Comparison of ENCODE assay signal across 8 cellular contexts in genomic region chr11:78573271-78574035, GRCh38. TPM values are rescaled to one million over a fixed set of nuclear protein-coding genes. Genes with fewer than 3 reads are reported as not detected.
DNase-seq lines count a peak whose midpoint lies in the region; ATAC-seq and TF ChIP-seq lines count a peak whose summit lies in the region.

No MANE protein-coding gene starts in this region.

- H3K36me3 ChIP-seq in HUES6 (ENCODE audit: control insufficient read depth, insufficient read depth, low read length) = peaks cover 26% of the 10 kb centered on the region
- peaks cover 7% of the 10 kb centered on the region for H3K36me3 ChIP-seq in mammary epithelial cell (ENCODE audit: insufficient read depth, low read length)
- H3K36me3 ChIP-seq in muscle layer of colon (ENCODE audit: insufficient read depth, low read length) = peaks cover 11% of the 10 kb centered on the region

- CTCF ChIA-PET in AG04450 (lab: Charles Lee) (interaction anchor here (1.0 to 4.1 kb wide), 3 partner anchors 9 to 526 kb away, joined by 3 to 33 read pairs (median 3); no protein-coding TSS in a partner anchor), mammary epithelial cell (lab: Charles Lee; ENCODE audit: low non-redundant PET) (no interaction called here)

- in situ Hi-C loops in mammary epithelial cell (cut with MboI; ENCODE audit: low sequenced_read_pairs in 2 of 2) = no loop called here

- no peaks in the 10 kb centered on the region for H3K4me1 ChIP-seq in HUES6 (ENCODE audit: control insufficient read depth, insufficient read depth, low read length)
- H3K4me1 ChIP-seq in mammary epithelial cell (ENCODE audit: insufficient read depth, low read length) = peaks cover 17% of the 10 kb centered on the region
- H3K4me1 ChIP-seq in muscle layer of colon (ENCODE audit: insufficient read depth, low read length) = peaks cover 15% of the 10 kb centered on the region

- WGBS in mammary epithelial cell (ENCODE audit: low coverage, missing lambda C conversion rate) = 23% methylated on average over 7 of the region's 8 CpGs

- no peaks in the 10 kb centered on the region; the same call in 1 of the 2 replicates for H3K9me3 ChIP-seq in AG04450 (ENCODE audit: control insufficient read depth, insufficient read depth, low read length)
- H3K9me3 ChIP-seq in HUES6 (ENCODE audit: control insufficient read depth, insufficient read depth, low read depth, low read length) = no peaks in the 10 kb centered on the region
- no peaks in the 10 kb centered on the region for H3K9me3 ChIP-seq in mammary epithelial cell (replicated peaks; ENCODE audit: insufficient read depth, low read length)
- no peaks in the 10 kb centered on the region for H3K9me3 ChIP-seq in muscle layer of colon (ENCODE audit: low read length)

- peak overlapping the region; percentile 89 for H3K9ac ChIP-seq in HUES6 (ENCODE audit: low read length)
- peak overlapping the region; percentile 75 for H3K9ac ChIP-seq in mammary epithelial cell (ENCODE audit: insufficient read depth, low read length)
- peak overlapping the region; percentile 63 for H3K9ac ChIP-seq in muscle layer of colon (ENCODE audit: low read length)

- H2AFZ ChIP-seq in mammary epithelial cell (ENCODE audit: low read depth, low read length) = peak overlapping the region; percentile 98

- intact Hi-C loops in mammary epithelial cell (cut with micrococcal nuclease) = no loop called here

- dilution Hi-C loops in mammary epithelial cell (cut with HindIII; ENCODE audit: low sequenced_read_pairs) = no loop called here

- BruUV-seq in mammary epithelial cell (replicated peaks; lab: Mats Ljungman, UMichigan) = no TSS peak

- peaks cover 3% of the 10 kb centered on the region for H3K27me3 ChIP-seq in AG04450 (ENCODE audit: control insufficient read depth, insufficient read depth, low read length)
- H3K27me3 ChIP-seq in HUES6 (ENCODE audit: control insufficient read depth, insufficient read depth, low read length) = no peaks in the 10 kb centered on the region
- H3K27me3 ChIP-seq in mammary epithelial cell (ENCODE audit: insufficient read depth, low read length) = no peaks in the 10 kb centered on the region
- no peaks in the 10 kb centered on the region for H3K27me3 ChIP-seq in muscle layer of colon (ENCODE audit: control insufficient read depth in 1 of 2, insufficient read depth in 2 of 2, low read length in 2 of 2)

- DNase-seq in AG04450 (ENCODE audit: low read depth, low spot score) (no peak), mammary epithelial cell (no peak), NCI-H1694 treated with DMSO at 0.1 percent for 48 hours (lab: John Stamatoyannopoulos, UW) (no peak), left lobe of liver (ENCODE audit: low spot score) (no peak), amygdala (lab: John Stamatoyannopoulos, UW) (no peak)
- DNase-seq in activated CD4-positive, alpha-beta T cell treated with anti-CD3 and anti-CD28 coated beads, Interleukin-2, amount 50 U/mL, for 48 hours = no peak

- TF ChIP-seq CTCF in AG04450 (IDR thresholded peaks at IDR 0.05; ENCODE audit: low read depth, low read length) = no peak
- no peak for TF ChIP-seq CTCF in mammary epithelial cell (conservative IDR thresholded peaks at IDR 0.05 in 1 of 2, IDR thresholded peaks at IDR 0.05 in 1 of 2; ENCODE audit: extremely low read depth in 1 of 2, insufficient read depth in 1 of 2, low read depth in 1 of 2, low read length in 2 of 2)

- H3K27ac ChIP-seq in AG04450 (ENCODE audit: low read depth, low read length) (no peak overlapping the region), HUES6 (ENCODE audit: low read depth, low read length) (no peak overlapping the region), mammary epithelial cell (ENCODE audit: insufficient read depth, low read depth, low read length) (peak overlapping the region; percentile 61), muscle layer of colon (ENCODE audit: low read depth, low read length) (peak overlapping the region; percentile 93)

- H3K4me3 ChIP-seq in AG04450 (ENCODE audit: low read depth, low read length) (peak overlapping the region; percentile 87), HUES6 (ENCODE audit: low read depth, low read length) (peak overlapping the region; percentile 90), mammary epithelial cell (replicated peaks in 1 of 3; ENCODE audit: insufficient read depth in 1 of 3, low read depth in 2 of 3, low read length in 3 of 3) (peak overlapping the region; percentile 57 to 96 (median 90)), muscle layer of colon (ENCODE audit: low read depth in 1 of 2, low read length in 2 of 2) (peak overlapping the region in 1 of 2 donors; percentile 93)

- H4K20me1 ChIP-seq in mammary epithelial cell (ENCODE audit: insufficient read depth, low read length) = no peaks in the 10 kb centered on the region

- peak overlapping the region; percentile 94 for H3K4me2 ChIP-seq in mammary epithelial cell (ENCODE audit: insufficient read depth, low read depth, low read length)

- H3K79me2 ChIP-seq in mammary epithelial cell (ENCODE audit: insufficient read depth, low read length) = peaks cover 28% of the 10 kb centered on the region

- POLR2A ChIA-PET in AG04450 (lab: Yijun Ruan, JAX) = interaction anchor here (0.5 to 1.0 kb wide), 2 partner anchors 156 to 361 kb away, joined by 3 to 6 read pairs; partner anchors contain the start of gene GAB2

- no peak for ATAC-seq in left lobe of liver

RNA-seq across cellular contexts. Expression of gene NARS2, which starts 1.2 kb away (rescaled TPM):
- polyA plus RNA-seq in AG04450 (2011; rRNA removed) (10.6 and 18.4 TPM in 2 replicates), mammary epithelial cell (12.1 TPM)
- 5.0 and 9.1 TPM in 2 replicates for polyA minus RNA-seq in AG04450 (2011; rRNA and poly(A)+ RNA removed)
- total RNA-seq in mammary epithelial cell (10 to 100 TPM; 21.8 to 22.3 TPM), left lobe of liver (13.4 TPM)
- polyA minus RNA-seq in mammary epithelial cell = 11.3 TPM

Comparison
In these comparisons a context has a peak if more than half of its experiments do, and no peak if none do; other contexts are left out.
1. H3K27ac ChIP-seq: peak in mammary epithelial cell (single experiment) and muscle layer of colon (single experiment); none in AG04450 (single experiment) and HUES6 (single experiment).
2. Peak in every context shown above with its lines, with median percentiles within 50 percentile points of each other: H3K9ac ChIP-seq.